1 cellular context compared by ENCODE assay signal in the genomic region with DNA sequence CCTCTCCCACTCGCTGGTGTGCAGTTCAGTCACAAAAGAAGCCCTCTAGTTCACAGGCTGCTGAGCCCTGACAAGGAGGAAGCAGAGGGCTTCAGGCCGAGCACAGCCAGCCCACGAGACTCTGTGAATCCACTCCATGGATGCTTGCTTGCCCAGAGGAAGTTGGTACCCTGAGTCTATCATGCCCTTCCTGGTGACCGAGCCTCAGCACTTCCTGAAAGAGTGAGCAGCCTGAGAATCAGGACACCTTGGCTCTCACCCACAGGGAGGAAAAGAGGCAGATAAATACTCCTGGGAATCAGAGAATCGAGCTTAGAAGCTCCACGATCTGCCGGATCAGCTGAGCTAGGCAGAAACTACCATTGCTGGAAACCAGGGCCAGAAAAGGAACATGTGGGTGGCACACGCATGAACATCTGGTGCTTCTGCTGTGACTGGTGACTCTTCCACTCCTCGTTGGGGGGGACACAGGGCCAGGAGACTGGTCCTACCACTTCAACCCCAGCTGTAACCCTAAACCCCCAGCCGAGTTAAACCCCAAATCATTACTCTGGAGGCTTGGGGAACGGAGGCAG.
TF ChIP-seq lines count a peak whose summit lies in the region.

No MANE protein-coding gene starts in this region.

TF ChIP-seq in GM23338, 12 proteins besides CTCF, POLR2A, EP300 and RAD21:
- TF ChIP-seq ZNF462 (CRISPR knock-in tag; IDR thresholded peaks at IDR 0.05) (no peak), ZNF114 (CRISPR knock-in tag; IDR thresholded peaks at IDR 0.05) (no peak), ETS1 (IDR thresholded peaks at IDR 0.05) (no peak), CREB1 (CRISPR knock-in tag; IDR thresholded peaks at IDR 0.05; ENCODE audit: low read depth) (no peak), POLR2AphosphoS5 (IDR thresholded peaks at IDR 0.05; ENCODE audit: low read depth) (no peak), ZNF331 (CRISPR knock-in tag; IDR thresholded peaks at IDR 0.05; ENCODE audit: low read depth) (no peak), STAT1 (IDR thresholded peaks at IDR 0.05; ENCODE audit: unreplicated experiment) (no peak), EZH2 (IDR thresholded peaks at IDR 0.05; ENCODE audit: low read depth, unreplicated experiment) (no peak), JUNB (IDR thresholded peaks at IDR 0.05; ENCODE audit: unreplicated experiment) (no peak)
- TF ChIP-seq, protein P1, sequence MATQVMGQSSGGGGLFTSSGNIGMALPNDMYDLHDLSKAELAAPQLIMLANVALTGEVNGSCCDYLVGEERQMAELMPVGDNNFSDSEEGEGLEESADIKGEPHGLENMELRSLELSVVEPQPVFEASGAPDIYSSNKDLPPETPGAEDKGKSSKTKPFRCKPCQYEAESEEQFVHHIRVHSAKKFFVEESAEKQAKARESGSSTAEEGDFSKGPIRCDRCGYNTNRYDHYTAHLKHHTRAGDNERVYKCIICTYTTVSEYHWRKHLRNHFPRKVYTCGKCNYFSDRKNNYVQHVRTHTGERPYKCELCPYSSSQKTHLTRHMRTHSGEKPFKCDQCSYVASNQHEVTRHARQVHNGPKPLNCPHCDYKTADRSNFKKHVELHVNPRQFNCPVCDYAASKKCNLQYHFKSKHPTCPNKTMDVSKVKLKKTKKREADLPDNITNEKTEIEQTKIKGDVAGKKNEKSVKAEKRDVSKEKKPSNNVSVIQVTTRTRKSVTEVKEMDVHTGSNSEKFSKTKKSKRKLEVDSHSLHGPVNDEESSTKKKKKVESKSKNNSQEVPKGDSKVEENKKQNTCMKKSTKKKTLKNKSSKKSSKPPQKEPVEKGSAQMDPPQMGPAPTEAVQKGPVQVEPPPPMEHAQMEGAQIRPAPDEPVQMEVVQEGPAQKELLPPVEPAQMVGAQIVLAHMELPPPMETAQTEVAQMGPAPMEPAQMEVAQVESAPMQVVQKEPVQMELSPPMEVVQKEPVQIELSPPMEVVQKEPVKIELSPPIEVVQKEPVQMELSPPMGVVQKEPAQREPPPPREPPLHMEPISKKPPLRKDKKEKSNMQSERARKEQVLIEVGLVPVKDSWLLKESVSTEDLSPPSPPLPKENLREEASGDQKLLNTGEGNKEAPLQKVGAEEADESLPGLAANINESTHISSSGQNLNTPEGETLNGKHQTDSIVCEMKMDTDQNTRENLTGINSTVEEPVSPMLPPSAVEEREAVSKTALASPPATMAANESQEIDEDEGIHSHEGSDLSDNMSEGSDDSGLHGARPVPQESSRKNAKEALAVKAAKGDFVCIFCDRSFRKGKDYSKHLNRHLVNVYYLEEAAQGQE (IDR thresholded peaks at IDR 0.05; ENCODE audit: unreplicated experiment), result no peak
TF ChIP-seq in GM23338: peak in this region for 0.
